ENCODE assay signal across 2 cellular contexts in genomic region chr20:63194007-63194820, GRCh38.
A peak's percentile ranks its signal among the peaks of the same experiment; 100 is the strongest.
TF ChIP-seq lines count a peak whose summit lies in the region.

No MANE protein-coding gene starts in this region.

TF ChIP-seq in HepG2, 621 proteins besides CTCF, POLR2A, EP300 and RAD21:
- no peak for TF ChIP-seq ZNF850 (CRISPR knock-in tag; conservative IDR thresholded peaks at IDR 0.05)
- TF ChIP-seq HMGA1 (CRISPR knock-in tag; conservative IDR thresholded peaks at IDR 0.05) = no peak
- no peak for TF ChIP-seq BCL6 (CRISPR knock-in tag; IDR thresholded peaks at IDR 0.05)
- no peak for TF ChIP-seq MTA3 (CRISPR knock-in tag; IDR thresholded peaks at IDR 0.05)
- TF ChIP-seq PAXIP1 (CRISPR knock-in tag; conservative IDR thresholded peaks at IDR 0.05) = no peak
- TF ChIP-seq ZNF597 (CRISPR knock-in tag; IDR thresholded peaks at IDR 0.05) = no peak
- TF ChIP-seq TFDP2 (CRISPR knock-in tag; IDR thresholded peaks at IDR 0.05) = no peak
- TF ChIP-seq POLR2AphosphoS2 (IDR thresholded peaks at IDR 0.05; ENCODE audit: low read depth, low read length) = peak; percentile 28; the same call in 1 of the 2 replicates
- TF ChIP-seq IRX3 (CRISPR knock-in tag; IDR thresholded peaks at IDR 0.05; ENCODE audit: borderline replicate concordance, low read depth) = 0 out of 2 replicates have a peak, but pooled peaks have one; percentile 41
- no peak for TF ChIP-seq ZNF781 (CRISPR knock-in tag; IDR thresholded peaks at IDR 0.05; ENCODE audit: borderline replicate concordance, not compliant biosample characterization)
- TF ChIP-seq RBAK (CRISPR knock-in tag; IDR thresholded peaks at IDR 0.05) = no peak
- no peak for TF ChIP-seq KAT8 (CRISPR knock-in tag; IDR thresholded peaks at IDR 0.05)
- TF ChIP-seq ZC3H13 (CRISPR knock-in tag; IDR thresholded peaks at IDR 0.05) = peak; percentile 35; the same call in 1 of the 2 replicates
- TF ChIP-seq ZNF10 (CRISPR knock-in tag; IDR thresholded peaks at IDR 0.05; ENCODE audit: borderline replicate concordance, low read depth) = no peak
- peak; percentile 94 for TF ChIP-seq RBM22 (optimal IDR thresholded peaks at IDR 0.05; ENCODE audit: low read length)
- TF ChIP-seq NR2F2 (IDR thresholded peaks at IDR 0.05; ENCODE audit: borderline replicate concordance, low read depth) = no peak
- peak; percentile 26 for TF ChIP-seq PAF1 (CRISPR knock-in tag; IDR thresholded peaks at IDR 0.05)
- TF ChIP-seq EEA1 (CRISPR knock-in tag; IDR thresholded peaks at IDR 0.05; ENCODE audit: borderline replicate concordance) = no peak
- no peak for TF ChIP-seq RFX5 (IDR thresholded peaks at IDR 0.05; ENCODE audit: low read depth, low read length)
- no peak for TF ChIP-seq ZNF777 (CRISPR knock-in tag; IDR thresholded peaks at IDR 0.05)
- TF ChIP-seq POLR2G (IDR thresholded peaks at IDR 0.05; ENCODE audit: low read depth, low read length) = peak; percentile 55; the same call in 1 of the 2 replicates
- no peak for TF ChIP-seq KDM5B (CRISPR knock-in tag; IDR thresholded peaks at IDR 0.05; ENCODE audit: borderline replicate concordance)
- TF ChIP-seq ZKSCAN5 (CRISPR knock-in tag; IDR thresholded peaks at IDR 0.05) = no peak
- TF ChIP-seq RBM39 (IDR thresholded peaks at IDR 0.05; ENCODE audit: low read depth, low read length, poor library complexity, severe bottlenecking) = no peak

TF ChIP-seq in WTC11, 78 proteins besides CTCF, POLR2A, EP300 and RAD21:
- TF ChIP-seq GTF2I (CRISPR knock-in tag; conservative IDR thresholded peaks at IDR 0.05) (no peak), TEAD4 (CRISPR knock-in tag; IDR thresholded peaks at IDR 0.05) (no peak), SMAD3 (CRISPR knock-in tag; IDR thresholded peaks at IDR 0.05; ENCODE audit: borderline replicate concordance) (no peak), ZNF671 (CRISPR knock-in tag; IDR thresholded peaks at IDR 0.05) (no peak), ZBTB21 (CRISPR knock-in tag; IDR thresholded peaks at IDR 0.05; ENCODE audit: borderline replicate concordance) (no peak), CDX4 (CRISPR knock-in tag; IDR thresholded peaks at IDR 0.05; ENCODE audit: borderline replicate concordance) (no peak), CREM (CRISPR knock-in tag; IDR thresholded peaks at IDR 0.05) (no peak), MAX (CRISPR knock-in tag; IDR thresholded peaks at IDR 0.05) (no peak)
